ENCODE assay signal across 22 cellular contexts in genomic region chr14:68925373-68925772, GRCh38. TPM values are rescaled to one million over a fixed set of nuclear protein-coding genes. Genes with fewer than 3 reads are reported as not detected.
DNase-seq lines count a peak whose midpoint lies in the region; ATAC-seq and TF ChIP-seq lines count a peak whose summit lies in the region.
"Had no signal": no experiment of that assay in that cellular context is flagged by ENCODE, and none has a peak within 500 bp of the region (broad histone marks: within the 10 kb centered on the region; RNA-seq: fewer than 3 reads in every experiment).

No MANE protein-coding gene starts in this region.

- DNase-seq in GM23338 (ENCODE audit: low spot score): no peak
- DNase-seq in ascending aorta (ENCODE audit: low spot score in 2 of 2): no peak
- no peak for DNase-seq in heart right ventricle
- no peak for DNase-seq in Ammon's horn (ENCODE audit: low spot score)
- no peak for DNase-seq in occipital lobe (lab: John Stamatoyannopoulos, UW)
- no peak for DNase-seq in dermis blood vessel endothelial cell
- DNase-seq: activated CD4-positive, alpha-beta T cell treated with anti-CD3 and anti-CD28 coated beads for 4 hours; brain microvascular endothelial cell; CD4-positive, CD25-positive, alpha-beta regulatory T cell; DMS153; foreskin fibroblast; NCI-H1694; NCI-H2171; NCI-H524 treated with DMSO at 0.1 percent for 48 hours; pancreas; SK-N-SH; T-helper 2 cell had no signal

- H3F3A ChIP-seq in GM23338 (replicated peaks; ENCODE audit: low read depth): no peaks in the 10 kb centered on the region

- H3K27ac ChIP-seq in GM23338 (ENCODE audit: low read depth) (peak overlapping the region; percentile 39; the same call in 1 of the 2 replicates), ascending aorta (peak overlapping the region; percentile 89 to 93), heart right ventricle (peak overlapping the region in 6 of 10 donors; percentile 73 to 90 (median 78)), rectal smooth muscle tissue (ENCODE audit: low read depth, low read length) (peak overlapping the region; percentile 87)
- H3K27ac ChIP-seq: brain microvascular endothelial cell, KMS-11, pancreas had no signal

- H3K36me3 Mint-ChIP-seq in GM23338 (ENCODE audit: low read depth): peaks cover 46% of the 10 kb centered on the region

- no peak overlapping the region for H3K4me3 Mint-ChIP-seq in GM23338
- H3K4me3 Mint-ChIP-seq: CD4-positive, CD25-positive, alpha-beta regulatory T cell had no signal

- ATAC-seq in GM23338 (no peak), heart right ventricle (no peak), GM19023 (IDR thresholded peaks at IDR 0.05; ENCODE audit: unreplicated experiment) (no peak)
- ATAC-seq: HCT116, pancreas had no signal

- no peak overlapping the region for H3K27ac Mint-ChIP-seq in GM23338
- H3K27ac Mint-ChIP-seq: activated T-helper 2 cell treated with anti-CD3 and anti-CD28 coated beads, Interferon-gamma antibody, Interleukin-2, Interleukin-4, amounts not matched to agents 10 μg/mL and 5 μg/mL and 100 μg/mL, durations not matched to agents 14 hours and 24 hours and 36 hours had no signal

- 94% methylated on average over 10 of the region's 10 CpGs for WGBS in heart right ventricle, 2 donors

- H3K9me3 Mint-ChIP-seq in GM23338: no peaks in the 10 kb centered on the region; the same call in 1 of the 3 replicates

- no peak for TF ChIP-seq CTCF in GM23338 (conservative IDR thresholded peaks at IDR 0.05; ENCODE audit: low read depth in 2 of 2)
- no peak for TF ChIP-seq CTCF in ascending aorta (IDR thresholded peaks at IDR 0.05)
- TF ChIP-seq CTCF in heart right ventricle (IDR thresholded peaks at IDR 0.05): no peak

- intact Hi-C loops in ascending aorta (cut with DNase I): loop anchor here (2.0 kb wide), 1 partner anchor 13 kb away; no protein-coding TSS in a partner anchor
- intact Hi-C loops in heart right ventricle (cut with DNase I): no loop called here

- peaks cover 78% of the 10 kb centered on the region for H3K79me2 ChIP-seq in GM23338 (replicated peaks; ENCODE audit: insufficient read depth)

- H4K20me1 ChIP-seq in GM23338 (replicated peaks; ENCODE audit: insufficient read depth): peaks cover 38% of the 10 kb centered on the region; the same call in 1 of the 2 replicates

- no peak overlapping the region for H3K9ac ChIP-seq in rectal smooth muscle tissue (ENCODE audit: low read length)
- H3K9ac ChIP-seq: KMS-11, SK-N-SH had no signal

- peaks cover 11% of the 10 kb centered on the region for H3K27me3 Mint-ChIP-seq in GM23338 (ENCODE audit: insufficient read depth, low read depth, poor library complexity)
- H3K27me3 Mint-ChIP-seq: CD4-positive, CD25-positive, alpha-beta regulatory T cell had no signal

- H2AFZ ChIP-seq in GM23338: no peak overlapping the region

- peaks cover 38% of the 10 kb centered on the region for H3K4me1 Mint-ChIP-seq in GM23338

- H3K9me2 ChIP-seq in GM23338 (ENCODE audit: insufficient read depth): no peaks in the 10 kb centered on the region
- H3K9me2 ChIP-seq: SK-N-SH had no signal

- no peaks in the 10 kb centered on the region for H3K36me3 ChIP-seq in GM23338 (ENCODE audit: insufficient read depth)
- peaks cover 16 to 41% of the 10 kb centered on the region in 2 donors for H3K36me3 ChIP-seq in ascending aorta
- H3K36me3 ChIP-seq in heart right ventricle: peaks cover 0 to 54% (median 12%) of the 10 kb centered on the region in 9 donors
- H3K36me3 ChIP-seq in rectal smooth muscle tissue (ENCODE audit: control insufficient read depth, insufficient read depth, low read length): peaks cover 16% of the 10 kb centered on the region

- no peak overlapping the region for H3K4me2 ChIP-seq in GM23338
- H3K4me2 ChIP-seq: KMS-11, SK-N-SH had no signal

- peaks cover 19% of the 10 kb centered on the region; the same call in 1 of the 2 replicates for H3K4me1 ChIP-seq in GM23338 (ENCODE audit: insufficient read depth)
- H3K4me1 ChIP-seq in ascending aorta: peaks cover 22 to 78% of the 10 kb centered on the region in 2 donors
- peaks cover 23 to 81% (median 66%) of the 10 kb centered on the region in 9 donors for H3K4me1 ChIP-seq in heart right ventricle
- H3K4me1 ChIP-seq in rectal smooth muscle tissue (ENCODE audit: control insufficient read depth, insufficient read depth, low read length): peaks cover 72% of the 10 kb centered on the region

- H3K27me3 ChIP-seq in GM23338 (ENCODE audit: insufficient read depth) (no peaks in the 10 kb centered on the region), ascending aorta (no peaks in the 10 kb centered on the region), heart right ventricle (no peaks in the 10 kb centered on the region), rectal smooth muscle tissue (ENCODE audit: control insufficient read depth, insufficient read depth, low read length) (no peaks in the 10 kb centered on the region)
- H3K27me3 ChIP-seq: brain microvascular endothelial cell, pancreas had no signal

- H3K9me3 ChIP-seq in ascending aorta: no peaks in the 10 kb centered on the region
- peaks cover 0 to 9% (median 0%) of the 10 kb centered on the region in 11 donors for H3K9me3 ChIP-seq in heart right ventricle
- H3K9me3 ChIP-seq: pancreas, SK-N-SH had no signal

- H3K4me3 ChIP-seq in GM23338: no peak overlapping the region
- no peak overlapping the region for H3K4me3 ChIP-seq in ascending aorta
- no peak overlapping the region for H3K4me3 ChIP-seq in heart right ventricle
- no peak overlapping the region for H3K4me3 ChIP-seq in rectal smooth muscle tissue (ENCODE audit: low read length)
- H3K4me3 ChIP-seq: pancreas had no signal

TF ChIP-seq in GM23338, 12 proteins besides CTCF, POLR2A, EP300 and RAD21 (continues in another document):
- TF ChIP-seq STAT1 (IDR thresholded peaks at IDR 0.05; ENCODE audit: unreplicated experiment): no peak
- TF ChIP-seq ZNF114 (CRISPR knock-in tag; IDR thresholded peaks at IDR 0.05): no peak
- no peak for TF ChIP-seq EZH2phosphoT487 (IDR thresholded peaks at IDR 0.05; ENCODE audit: unreplicated experiment)
- no peak for TF ChIP-seq CREB1 (CRISPR knock-in tag; IDR thresholded peaks at IDR 0.05; ENCODE audit: low read depth)
- TF ChIP-seq, protein P1, sequence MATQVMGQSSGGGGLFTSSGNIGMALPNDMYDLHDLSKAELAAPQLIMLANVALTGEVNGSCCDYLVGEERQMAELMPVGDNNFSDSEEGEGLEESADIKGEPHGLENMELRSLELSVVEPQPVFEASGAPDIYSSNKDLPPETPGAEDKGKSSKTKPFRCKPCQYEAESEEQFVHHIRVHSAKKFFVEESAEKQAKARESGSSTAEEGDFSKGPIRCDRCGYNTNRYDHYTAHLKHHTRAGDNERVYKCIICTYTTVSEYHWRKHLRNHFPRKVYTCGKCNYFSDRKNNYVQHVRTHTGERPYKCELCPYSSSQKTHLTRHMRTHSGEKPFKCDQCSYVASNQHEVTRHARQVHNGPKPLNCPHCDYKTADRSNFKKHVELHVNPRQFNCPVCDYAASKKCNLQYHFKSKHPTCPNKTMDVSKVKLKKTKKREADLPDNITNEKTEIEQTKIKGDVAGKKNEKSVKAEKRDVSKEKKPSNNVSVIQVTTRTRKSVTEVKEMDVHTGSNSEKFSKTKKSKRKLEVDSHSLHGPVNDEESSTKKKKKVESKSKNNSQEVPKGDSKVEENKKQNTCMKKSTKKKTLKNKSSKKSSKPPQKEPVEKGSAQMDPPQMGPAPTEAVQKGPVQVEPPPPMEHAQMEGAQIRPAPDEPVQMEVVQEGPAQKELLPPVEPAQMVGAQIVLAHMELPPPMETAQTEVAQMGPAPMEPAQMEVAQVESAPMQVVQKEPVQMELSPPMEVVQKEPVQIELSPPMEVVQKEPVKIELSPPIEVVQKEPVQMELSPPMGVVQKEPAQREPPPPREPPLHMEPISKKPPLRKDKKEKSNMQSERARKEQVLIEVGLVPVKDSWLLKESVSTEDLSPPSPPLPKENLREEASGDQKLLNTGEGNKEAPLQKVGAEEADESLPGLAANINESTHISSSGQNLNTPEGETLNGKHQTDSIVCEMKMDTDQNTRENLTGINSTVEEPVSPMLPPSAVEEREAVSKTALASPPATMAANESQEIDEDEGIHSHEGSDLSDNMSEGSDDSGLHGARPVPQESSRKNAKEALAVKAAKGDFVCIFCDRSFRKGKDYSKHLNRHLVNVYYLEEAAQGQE (IDR thresholded peaks at IDR 0.05; ENCODE audit: unreplicated experiment): no peak
- TF ChIP-seq POLR2AphosphoS5 (IDR thresholded peaks at IDR 0.05; ENCODE audit: low read depth): no peak
- TF ChIP-seq EZH2 (IDR thresholded peaks at IDR 0.05; ENCODE audit: low read depth, unreplicated experiment): no peak
- no peak for TF ChIP-seq NANOG (IDR thresholded peaks at IDR 0.05; ENCODE audit: borderline replicate concordance)
- TF ChIP-seq JUNB (IDR thresholded peaks at IDR 0.05; ENCODE audit: unreplicated experiment): no peak
- no peak for TF ChIP-seq ZNF331 (CRISPR knock-in tag; IDR thresholded peaks at IDR 0.05; ENCODE audit: low read depth)
- TF ChIP-seq, protein P2, sequence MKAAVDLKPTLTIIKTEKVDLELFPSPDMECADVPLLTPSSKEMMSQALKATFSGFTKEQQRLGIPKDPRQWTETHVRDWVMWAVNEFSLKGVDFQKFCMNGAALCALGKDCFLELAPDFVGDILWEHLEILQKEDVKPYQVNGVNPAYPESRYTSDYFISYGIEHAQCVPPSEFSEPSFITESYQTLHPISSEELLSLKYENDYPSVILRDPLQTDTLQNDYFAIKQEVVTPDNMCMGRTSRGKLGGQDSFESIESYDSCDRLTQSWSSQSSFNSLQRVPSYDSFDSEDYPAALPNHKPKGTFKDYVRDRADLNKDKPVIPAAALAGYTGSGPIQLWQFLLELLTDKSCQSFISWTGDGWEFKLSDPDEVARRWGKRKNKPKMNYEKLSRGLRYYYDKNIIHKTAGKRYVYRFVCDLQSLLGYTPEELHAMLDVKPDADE (IDR thresholded peaks at IDR 0.05): no peak

RNA-seq across cellular contexts. Expression of gene ACTN1, which starts 53.7 kb away (rescaled TPM):
- total RNA-seq in GM23338 (2014; rRNA removed; shearing (Covaris generic)): 257 and 280 TPM in 2 replicates
- polyA plus RNA-seq in GM23338 (2016; fragmentation: Nextera tagmentation; extraction: Ambion mirVana) (121 and 129 TPM in 2 replicates), heart right ventricle (100 to 1,000 TPM in 1 of 2 donors, 10 to 100 TPM in 1; 67.2 to 104 TPM)
- total RNA-seq in ascending aorta (814 TPM), heart right ventricle (100 to 1,000 TPM in 6 of 10 donors, 10 to 100 TPM in 4; 82.5 to 235 (median 112) TPM), occipital lobe (12.2 TPM), dermis blood vessel endothelial cell (233 and 441 TPM in 2 replicates)

Comparison
In these comparisons a context has a peak if more than half of its experiments do, and no peak if none do; other contexts are left out.
1. H3K27ac ChIP-seq: peak in every context shown above with its lines; median percentile 91 in ascending aorta; 87 in rectal smooth muscle tissue; 78 in heart right ventricle; 39 in GM23338.